In the genomic region with DNA sequence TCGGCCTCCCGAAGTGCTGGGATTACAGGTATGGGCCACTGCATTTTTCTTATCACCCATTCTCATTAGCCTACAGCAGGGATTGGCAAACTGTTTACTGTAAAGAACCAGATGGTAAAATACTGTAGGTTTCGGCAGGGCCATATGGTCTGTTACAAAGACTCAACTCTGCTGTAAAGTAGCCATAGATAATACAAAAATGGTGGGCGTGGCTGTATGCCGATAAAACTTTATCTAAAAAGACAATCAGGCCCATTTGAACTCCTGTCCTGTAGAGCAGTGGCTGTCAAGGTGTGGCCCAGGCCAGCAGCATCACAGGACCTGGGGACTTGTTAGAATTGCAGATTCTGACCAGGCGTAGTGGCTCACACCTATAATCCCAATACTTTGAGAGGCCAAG, we compare ENCODE assay signal across 29 cellular contexts.
A peak's percentile ranks its signal among the peaks of the same experiment; 100 is the strongest.
DNase-seq lines count a peak whose midpoint lies in the region; ATAC-seq and TF ChIP-seq lines count a peak whose summit lies in the region.
"Had no signal": no experiment of that assay in that cellular context is flagged by ENCODE, and none has a peak within 500 bp of the region (broad histone marks: within the 10 kb centered on the region; RNA-seq: fewer than 3 reads in every experiment).

No MANE protein-coding gene starts in this region.

- H3K14ac ChIP-seq in mesenchymal stem cell (ENCODE audit: low read length in 2 of 2): no peak overlapping the region

- no peak overlapping the region for H3K4me3 Mint-ChIP-seq in activated CD4-positive, alpha-beta memory T cell treated with anti-CD3 and anti-CD28 coated beads for 36 hours
- H3K4me3 Mint-ChIP-seq: CD8-positive, alpha-beta T cell; dendritic cell treated with granulocyte-macrophage colony-stimulating factor and Interleukin-4, amounts not matched to agents 40 ng/mL and 50 ng/mL, for 4 days; natural killer cell treated with Interleukin-12 subunit alpha and Interleukin-12 subunit beta and Interleukin-15 and Interleukin-18, amount 100 ng/mL, for 72 hours; stimulated activated effector memory CD8-positive, alpha-beta T cell treated with anti-CD3 and anti-CD28 coated beads, Interleukin-12 subunit alpha, Interleukin-12 subunit beta, amount 100 ng/mL, for 72 hours had no signal

- intact Hi-C loops in Right ventricle myocardium superior (cut with DNase I) (no loop called here), heart right ventricle (cut with DNase I) (no loop called here)
- intact Hi-C loops in activated CD4-positive, alpha-beta memory T cell treated with anti-CD3 and anti-CD28 coated beads for 36 hours (cut with micrococcal nuclease): no loop called here

- peaks cover 29% of the 10 kb centered on the region for H3K79me1 ChIP-seq in mesenchymal stem cell (replicated peaks; ENCODE audit: low read length, poor library complexity, severe bottlenecking)

- no peak for TF ChIP-seq CTCF in heart right ventricle (IDR thresholded peaks at IDR 0.05)

- H3K27ac Mint-ChIP-seq in activated CD4-positive, alpha-beta memory T cell treated with anti-CD3 and anti-CD28 coated beads for 36 hours: no peak overlapping the region
- H3K27ac Mint-ChIP-seq: CD8-positive, alpha-beta T cell; natural killer cell treated with Interleukin-12 subunit alpha and Interleukin-12 subunit beta and Interleukin-15 and Interleukin-18, amount 100 ng/mL, for 72 hours had no signal

- peak overlapping the region; percentile 3 to 91 for H2BK12ac ChIP-seq in mesenchymal stem cell (ENCODE audit: low read length in 2 of 2)

- H2AFZ ChIP-seq in mesenchymal stem cell (ENCODE audit: low read depth, low read length): no peak overlapping the region
- no peak overlapping the region for H2AFZ ChIP-seq in GM23248

- H2BK120ac ChIP-seq in mesenchymal stem cell (ENCODE audit: low read depth, low read length): peak overlapping the region; percentile 74

- no peaks in the 10 kb centered on the region for H3K9me3 ChIP-seq in heart right ventricle
- no peaks in the 10 kb centered on the region for H3K9me3 ChIP-seq in mesenchymal stem cell (ENCODE audit: control insufficient read depth, low read length)
- no peaks in the 10 kb centered on the region for H3K9me3 ChIP-seq in stomach smooth muscle (ENCODE audit: control insufficient read depth in 2 of 2, low read length in 2 of 2)
- no peaks in the 10 kb centered on the region for H3K9me3 ChIP-seq in GM23248 (ENCODE audit: low read depth)
- no peaks in the 10 kb centered on the region for H3K9me3 ChIP-seq in HAP-1
- H3K9me3 ChIP-seq: suprapubic skin had no signal

- no peak overlapping the region for H2AK5ac ChIP-seq in mesenchymal stem cell (ENCODE audit: low read length, severe bottlenecking)

- H3K4me2 ChIP-seq in mesenchymal stem cell (ENCODE audit: low read length, poor library complexity, severe bottlenecking) (no peak overlapping the region), GM23248 (ENCODE audit: unreplicated experiment) (no peak overlapping the region)

- H3K9me3 Mint-ChIP-seq in activated CD4-positive, alpha-beta memory T cell treated with anti-CD3 and anti-CD28 coated beads for 36 hours: no peaks in the 10 kb centered on the region
- H3K9me3 Mint-ChIP-seq: CD8-positive, alpha-beta T cell; dendritic cell treated with granulocyte-macrophage colony-stimulating factor and Interleukin-4, amounts not matched to agents 40 ng/mL and 50 ng/mL, for 4 days; natural killer cell treated with Interleukin-12 subunit alpha and Interleukin-12 subunit beta and Interleukin-15 and Interleukin-18, amount 100 ng/mL, for 72 hours; stimulated activated effector memory CD8-positive, alpha-beta T cell treated with anti-CD3 and anti-CD28 coated beads, Interleukin-12 subunit alpha, Interleukin-12 subunit beta, amount 100 ng/mL, for 72 hours had no signal

- H3K4me1 Mint-ChIP-seq in activated CD4-positive, alpha-beta memory T cell treated with anti-CD3 and anti-CD28 coated beads for 36 hours (ENCODE audit: low read depth): peaks cover 14% of the 10 kb centered on the region

- H2BK15ac ChIP-seq in mesenchymal stem cell (ENCODE audit: low read depth, poor library complexity, severe bottlenecking): no peak overlapping the region

- H3K27me3 Mint-ChIP-seq in activated CD4-positive, alpha-beta memory T cell treated with anti-CD3 and anti-CD28 coated beads for 36 hours: no peaks in the 10 kb centered on the region
- H3K27me3 Mint-ChIP-seq: dendritic cell treated with granulocyte-macrophage colony-stimulating factor and Interleukin-4, amounts not matched to agents 40 ng/mL and 50 ng/mL, for 4 days; natural killer cell treated with Interleukin-12 subunit alpha and Interleukin-12 subunit beta and Interleukin-15 and Interleukin-18, amount 100 ng/mL, for 72 hours had no signal

- peaks cover 22% of the 10 kb centered on the region for H3K79me2 ChIP-seq in GM23248 (ENCODE audit: insufficient read depth)

- H3K4me3 ChIP-seq in heart right ventricle: no peak overlapping the region
- H3K4me3 ChIP-seq in mesenchymal stem cell (ENCODE audit: insufficient read depth in 1 of 2, low read depth in 1 of 2, low read length in 2 of 2): no peak overlapping the region
- H3K4me3 ChIP-seq in stomach smooth muscle (ENCODE audit: low read length in 2 of 2): no peak overlapping the region
- H3K4me3 ChIP-seq in GM23248: no peak overlapping the region
- no peak overlapping the region for H3K4me3 ChIP-seq in HAP-1
- H3K4me3 ChIP-seq: suprapubic skin had no signal

- 95% methylated on average over 6 of the region's 6 CpGs for WGBS in heart right ventricle, 2 donors
- WGBS in mesenchymal stem cell: 100% methylated on average over 5 of the region's 6 CpGs
- 91 to 97% methylated on average over 6 of the region's 6 CpGs for WGBS in GM23248 (ENCODE audit: low coverage in 1 of 2, low lambda C conversion rate in 2 of 2, missing lambda C conversion rate in 2 of 2), 2 experiments

- no peak overlapping the region for H3K23ac ChIP-seq in mesenchymal stem cell (ENCODE audit: low read length in 2 of 2)

- no peaks in the 10 kb centered on the region for H3K36me3 ChIP-seq in heart right ventricle
- no peaks in the 10 kb centered on the region for H3K36me3 ChIP-seq in mesenchymal stem cell (ENCODE audit: control insufficient read depth in 1 of 2, insufficient read depth in 2 of 2, low read depth in 1 of 2, low read length in 2 of 2)
- no peaks in the 10 kb centered on the region for H3K36me3 ChIP-seq in stomach smooth muscle (ENCODE audit: control insufficient read depth in 2 of 2, insufficient read depth in 2 of 2, low read length in 2 of 2)
- no peaks in the 10 kb centered on the region for H3K36me3 ChIP-seq in GM23248 (ENCODE audit: low read depth)
- no peaks in the 10 kb centered on the region for H3K36me3 ChIP-seq in HAP-1 (replicated peaks)
- H3K36me3 ChIP-seq: suprapubic skin had no signal

- H3K9ac ChIP-seq in mesenchymal stem cell (ENCODE audit: low read length) (no peak overlapping the region), stomach smooth muscle (ENCODE audit: low read length in 2 of 2) (no peak overlapping the region), GM23248 (no peak overlapping the region)

- peak overlapping the region in 3 of 10 donors; percentile 70 to 88 (median 82) for H3K27ac ChIP-seq in heart right ventricle
- H3K27ac ChIP-seq in mesenchymal stem cell (ENCODE audit: low read length, poor library complexity, severe bottlenecking): no peak overlapping the region
- peak overlapping the region; percentile 96 for H3K27ac ChIP-seq in stomach smooth muscle (ENCODE audit: low read length)
- no peak overlapping the region for H3K27ac ChIP-seq in GM23248
- H3K27ac ChIP-seq: suprapubic skin, VCaP had no signal

- H4K20me1 ChIP-seq in GM23248 (ENCODE audit: insufficient read depth): no peaks in the 10 kb centered on the region

- peaks cover 15% of the 10 kb centered on the region for H3F3A ChIP-seq in GM23248 (ENCODE audit: insufficient read depth)

- H3K9me2 ChIP-seq in GM23248 (ENCODE audit: insufficient read depth): no peaks in the 10 kb centered on the region

- no peaks in the 10 kb centered on the region for H3K36me3 Mint-ChIP-seq in activated CD4-positive, alpha-beta memory T cell treated with anti-CD3 and anti-CD28 coated beads for 36 hours
- H3K36me3 Mint-ChIP-seq: natural killer cell treated with Interleukin-12 subunit alpha and Interleukin-12 subunit beta and Interleukin-15 and Interleukin-18, amount 100 ng/mL, for 72 hours had no signal

- ATAC-seq in Right ventricle myocardium superior (ENCODE audit: poor library complexity): no peak
- ATAC-seq in heart right ventricle: no peak
- ATAC-seq: CD8-positive, alpha-beta T cell; natural killer cell treated with Interleukin-12 subunit alpha and Interleukin-12 subunit beta and Interleukin-15 and Interleukin-18, amount 100 ng/mL, for 72 hours; stimulated activated effector memory CD8-positive, alpha-beta T cell treated with anti-CD3 and anti-CD28 coated beads, Interleukin-12 subunit alpha, Interleukin-12 subunit beta, amount 100 ng/mL, for 72 hours had no signal

- H2BK5ac ChIP-seq in mesenchymal stem cell (ENCODE audit: low read depth, low read length, poor library complexity, severe bottlenecking): no peak overlapping the region

- no peak overlapping the region for H4K91ac ChIP-seq in mesenchymal stem cell (ENCODE audit: low read length)

- H3K18ac ChIP-seq in mesenchymal stem cell (ENCODE audit: low read depth in 1 of 2, low read length in 2 of 2): peak overlapping the region; percentile 45 to 67

- POLR2A ChIA-PET in activated CD4-positive, alpha-beta memory T cell treated with anti-CD3 and anti-CD28 coated beads for 36 hours (lab: Charles Lee): no interaction called here

- H3K4ac ChIP-seq in mesenchymal stem cell (ENCODE audit: low read depth in 1 of 2, low read length in 2 of 2): peak overlapping the region in 1 of 2 experiments; percentile 74

- H3K27me3 ChIP-seq in heart right ventricle: no peaks in the 10 kb centered on the region
- no peaks in the 10 kb centered on the region for H3K27me3 ChIP-seq in mesenchymal stem cell (ENCODE audit: control insufficient read depth in 1 of 2, insufficient read depth in 1 of 2, low read length in 2 of 2)
- no peaks in the 10 kb centered on the region for H3K27me3 ChIP-seq in stomach smooth muscle (ENCODE audit: control insufficient read depth in 1 of 2, insufficient read depth in 2 of 2, low read length in 2 of 2)
- no peaks in the 10 kb centered on the region for H3K27me3 ChIP-seq in GM23248 (replicated peaks; ENCODE audit: insufficient read depth)
- no peaks in the 10 kb centered on the region for H3K27me3 ChIP-seq in HAP-1 (ENCODE audit: low read depth)
- H3K27me3 ChIP-seq: suprapubic skin had no signal

- in situ Hi-C loops in GM23248 (cut with MboI) (no loop called here), HAP-1 (cut with MboI; ENCODE audit: low sequenced_read_pairs) (no loop called here)

- CTCF ChIA-PET in activated CD4-positive, alpha-beta memory T cell treated with anti-CD3 and anti-CD28 coated beads for 36 hours (lab: Charles Lee): no interaction called here

- H3K4me1 ChIP-seq in heart right ventricle (peaks cover 12 to 81% (median 58%) of the 10 kb centered on the region in 9 donors), mesenchymal stem cell (ENCODE audit: control insufficient read depth, insufficient read depth, low read depth, low read length) (peaks cover 8% of the 10 kb centered on the region), stomach smooth muscle (ENCODE audit: control insufficient read depth, insufficient read depth, low read length) (peaks cover 60% of the 10 kb centered on the region), GM23248 (ENCODE audit: insufficient read depth) (peaks cover 25% of the 10 kb centered on the region), HAP-1 (no peaks in the 10 kb centered on the region)

- DNase-seq in Right ventricle myocardium superior: peak; percentile 13
- DNase-seq in heart right ventricle: no peak
- peak; percentile 29 for DNase-seq in NCI-H69 (lab: John Stamatoyannopoulos, UW)
- no peak for DNase-seq in mesenchymal stem cell
- no peak for DNase-seq in GM23248
- no peak for DNase-seq in activated CD4-positive, alpha-beta memory T cell treated with anti-CD3 and anti-CD28 coated beads for 36 hours
- DNase-seq in HAP-1 (ENCODE audit: low spot score in 2 of 2): no peak
- DNase-seq: 8988T; activated CD4-positive, alpha-beta T cell treated with anti-CD3 and anti-CD28 coated beads for 48 hours; activated T-cell treated with anti-CD3 and anti-CD28 coated beads, Interleukin-2, amount 50 U/mL, for 48 hours; CD8-positive, alpha-beta T cell; central memory CD4-positive, alpha-beta T cell; DMS153; H7; KG1; midbrain; MM.1S; NCI-H1417; NCI-H2107; OCI-M1; SHP77; stimulated activated CD4-positive, alpha-beta T cell treated with anti-CD3 and anti-CD28 coated beads, Interleukin-12 subunit alpha, Interleukin-12 subunit beta, amount 100 ng/mL, for 4 hours; stimulated activated CD4-positive, alpha-beta T cell treated with anti-CD3 and anti-CD28 coated beads, Interleukin-4, amount 100 ng/mL, for 24 hours had no signal

- H4K8ac ChIP-seq in mesenchymal stem cell (ENCODE audit: low read length): no peak overlapping the region

Comparison
In these comparisons a context has a peak if more than half of its experiments do, and no peak if none do; other contexts are left out.
1. DNase-seq: peak in Right ventricle myocardium superior (single experiment) and NCI-H69 (single experiment); none in heart right ventricle (0 of 2), mesenchymal stem cell (single experiment), GM23248 (single experiment), activated CD4-positive, alpha-beta memory T cell treated with anti-CD3 and anti-CD28 coated beads for 36 hours (single experiment) and HAP-1 (0 of 2).